ENCODE assay signal across 16 cellular contexts in the genomic region with DNA sequence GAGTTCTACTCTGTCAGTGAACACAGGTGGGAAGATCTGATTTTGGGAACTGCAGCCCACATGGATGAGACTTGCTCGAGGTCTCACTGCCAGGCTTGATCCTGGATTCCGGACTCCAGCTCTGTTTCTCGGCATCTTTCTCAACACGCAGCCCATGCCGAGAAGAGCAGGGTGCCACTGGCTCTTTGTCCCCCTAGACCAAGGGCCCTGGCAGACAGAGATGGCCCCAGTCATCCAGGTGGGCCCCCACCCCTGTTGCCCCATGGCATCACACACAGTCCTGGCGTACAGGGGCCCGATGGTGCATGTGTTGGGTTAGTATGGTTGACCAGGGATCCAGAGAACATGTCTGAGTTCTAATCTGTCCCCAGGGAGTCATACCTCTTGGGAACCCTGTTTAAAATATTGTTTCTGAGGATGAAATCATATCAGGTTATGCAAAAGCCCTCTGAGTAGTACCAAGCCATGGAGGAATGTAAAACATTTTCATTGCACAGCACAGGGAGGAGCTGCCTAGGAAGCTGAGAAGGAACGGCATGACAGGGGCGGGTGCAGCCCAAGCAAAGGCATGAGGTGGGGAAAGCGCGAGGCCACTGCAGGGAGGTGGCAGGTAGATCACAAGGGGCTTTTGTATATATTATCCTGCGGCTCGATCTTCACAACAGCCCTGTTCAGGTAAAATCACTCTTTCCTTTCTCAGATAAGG.
"Had no signal": no experiment of that assay in that cellular context is flagged by ENCODE, and none has a peak within 500 bp of the region (broad histone marks: within the 10 kb centered on the region; RNA-seq: fewer than 3 reads in every experiment).

No MANE protein-coding gene starts in this region.

- H3K9me3 Mint-ChIP-seq: activated naive CD4-positive, alpha-beta T cell treated with anti-CD3 and anti-CD28 coated beads, Interleukin-2, amount 10 ng/mL, durations not matched to agents 7 days and 5 days; natural killer cell treated with Interleukin-12 subunit alpha and Interleukin-12 subunit beta and Interleukin-15 and Interleukin-18, amount 100 ng/mL, for 72 hours had no signal

- H3K4me3 ChIP-seq: adrenal gland, colonic mucosa, esophagus muscularis mucosa, psoas muscle, right lobe of liver had no signal

- H3K36me3 Mint-ChIP-seq: activated naive CD4-positive, alpha-beta T cell treated with anti-CD3 and anti-CD28 coated beads, Interleukin-2, amount 10 ng/mL, durations not matched to agents 7 days and 5 days; natural killer cell treated with Interleukin-12 subunit alpha and Interleukin-12 subunit beta and Interleukin-15 and Interleukin-18, amount 100 ng/mL, for 72 hours had no signal

- H3K9me3 ChIP-seq: adrenal gland, colonic mucosa, esophagus muscularis mucosa, psoas muscle, right lobe of liver had no signal

- H3K4me3 Mint-ChIP-seq: activated naive CD4-positive, alpha-beta T cell treated with anti-CD3 and anti-CD28 coated beads, Interleukin-2, amount 10 ng/mL, durations not matched to agents 7 days and 5 days; natural killer cell treated with Interleukin-12 subunit alpha and Interleukin-12 subunit beta and Interleukin-15 and Interleukin-18, amount 100 ng/mL, for 72 hours had no signal

- ATAC-seq: natural killer cell treated with Interleukin-12 subunit alpha and Interleukin-12 subunit beta and Interleukin-15 and Interleukin-18, amount 100 ng/mL, for 72 hours; psoas muscle; right lobe of liver had no signal

- H3K27ac ChIP-seq: adrenal gland, colonic mucosa, esophagus muscularis mucosa, psoas muscle, right lobe of liver had no signal

- DNase-seq: activated CD4-positive, alpha-beta T cell treated with anti-CD3 and anti-CD28 coated beads, Interleukin-2, amount 50 U/mL, for 4 hours; activated CD4-positive, CD25-positive, alpha-beta regulatory T cell treated with anti-CD3 and anti-CD28 coated beads, Interleukin-2, amount 50 U/mL, for 72 hours; activated naive CD4-positive, alpha-beta T cell treated with anti-CD3 and anti-CD28 coated beads, Interleukin-2, amount 10 ng/mL, durations not matched to agents 7 days and 5 days; adrenal gland; caudate nucleus; colonic mucosa; glutamatergic neuron; hypothalamus; kidney glomerular epithelial cell; mesenchymal stem cell; nucleus accumbens; psoas muscle; right lobe of liver; T-helper 9 cell had no signal

- H3K27me3 ChIP-seq: right lobe of liver had no signal

- H3K27ac Mint-ChIP-seq: activated naive CD4-positive, alpha-beta T cell treated with anti-CD3 and anti-CD28 coated beads, Interleukin-2, amount 10 ng/mL, durations not matched to agents 7 days and 5 days had no signal

- H3K4me1 ChIP-seq: adrenal gland, colonic mucosa, psoas muscle, right lobe of liver had no signal

- H3K36me3 ChIP-seq: adrenal gland, colonic mucosa, esophagus muscularis mucosa, right lobe of liver had no signal
